In the genomic region with DNA sequence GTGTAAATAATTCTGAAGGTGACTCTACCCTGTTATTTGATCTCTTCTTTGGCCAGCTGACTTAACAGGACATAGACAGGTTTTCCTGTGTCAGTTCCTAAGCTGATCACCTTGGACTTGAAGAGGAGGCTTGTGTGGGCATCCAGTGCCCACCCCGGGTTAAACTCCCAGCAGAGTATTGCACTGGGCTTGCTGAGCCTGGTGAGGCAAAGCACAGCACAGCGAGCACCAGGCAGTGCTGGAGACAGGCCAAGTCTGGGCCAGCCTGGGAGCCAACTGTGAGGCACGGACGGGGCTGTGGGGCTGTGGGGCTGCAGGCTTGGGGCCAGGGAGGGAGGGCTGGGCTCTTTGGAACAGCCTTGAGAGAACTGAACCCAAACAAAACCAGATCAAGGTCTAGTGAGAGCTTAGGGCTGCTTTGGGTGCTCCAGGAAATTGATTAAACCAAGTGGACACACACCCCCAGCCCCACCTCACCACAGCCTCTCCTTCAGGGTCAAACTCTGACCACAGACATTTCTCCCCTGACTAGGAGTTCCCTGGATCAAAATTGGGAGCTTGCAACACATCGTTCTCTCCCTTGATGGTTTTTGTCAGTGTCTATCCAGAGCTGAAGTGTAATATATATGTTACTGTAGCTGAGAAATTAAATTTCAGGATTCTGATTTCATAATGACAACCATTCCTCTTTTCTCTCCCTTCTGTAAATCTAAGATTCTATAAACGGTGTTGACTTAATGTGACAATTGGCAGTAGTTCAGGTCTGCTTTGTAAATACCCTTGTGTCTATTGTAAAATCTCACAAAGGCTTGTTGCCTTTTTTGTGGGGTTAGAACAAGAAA, we compare ENCODE assay signal across 10 cellular contexts. TPM values are rescaled to one million over a fixed set of nuclear protein-coding genes. Genes with fewer than 3 reads are reported as not detected.
DNase-seq lines count a peak whose midpoint lies in the region; ATAC-seq lines count a peak whose summit lies in the region.
"Had no signal": no experiment of that assay in that cellular context is flagged by ENCODE, and none has a peak within 500 bp of the region (broad histone marks: within the 10 kb centered on the region; RNA-seq: fewer than 3 reads in every experiment).

No MANE protein-coding gene starts in this region.

- DNase-seq in M059J (ENCODE audit: low read depth) (peak; percentile 27), SJCRH30 (peak; percentile 67 to 74), head of caudate nucleus (peak; percentile 70 to 95 (median 87)), foreskin melanocyte (no peak), T-helper 17 cell (no peak), GM19238 (ENCODE audit: insufficient read length, low spot score) (no peak)
- DNase-seq: activated CD8-positive, alpha-beta memory T cell treated with anti-CD3 and anti-CD28 coated beads, Interleukin-2, amount 10 ng/mL, durations not matched to agents 7 days and 5 days; stimulated activated CD4-positive, alpha-beta T cell treated with anti-CD3 and anti-CD28 coated beads, Interleukin-4, amount 100 ng/mL, for 4 hours had no signal

- H3K36me3 ChIP-seq in SJCRH30, result no peaks in the 10 kb centered on the region
- H3K36me3 ChIP-seq in skeletal muscle tissue (ENCODE audit: control insufficient read depth in 3 of 3, insufficient read depth in 3 of 3, low read length in 3 of 3), result no peaks in the 10 kb centered on the region

- no peaks in the 10 kb centered on the region for H3K9me3 ChIP-seq in SJCRH30 (replicated peaks)
- no peaks in the 10 kb centered on the region for H3K9me3 ChIP-seq in skeletal muscle tissue (ENCODE audit: control insufficient read depth in 3 of 3, low read length in 3 of 3)
- H3K9me3 ChIP-seq in T-helper 17 cell (ENCODE audit: control insufficient read depth, low read length, poor library complexity, severe bottlenecking), result no peaks in the 10 kb centered on the region

- H3K9ac ChIP-seq in skeletal muscle tissue (ENCODE audit: low read depth in 1 of 3, low read length in 3 of 3), result peak overlapping the region in 2 of 3 donors; percentile 35 to 51

- no peak overlapping the region for H3K27ac Mint-ChIP-seq in T-helper 17 cell
- H3K27ac Mint-ChIP-seq: activated CD8-positive, alpha-beta memory T cell treated with anti-CD3 and anti-CD28 coated beads, Interleukin-2, amount 10 ng/mL, durations not matched to agents 7 days and 5 days; memory B cell had no signal

- H3K4me1 ChIP-seq in SJCRH30 (peaks cover 3% of the 10 kb centered on the region; the same call in 1 of the 2 replicates), skeletal muscle tissue (ENCODE audit: control insufficient read depth in 3 of 3, insufficient read depth in 3 of 3, low read length in 3 of 3) (peaks cover 17 to 20% (median 18%) of the 10 kb centered on the region in 3 donors)

- H3K27me3 ChIP-seq in SJCRH30 (no peaks in the 10 kb centered on the region), skeletal muscle tissue (ENCODE audit: control insufficient read depth in 3 of 3, insufficient read depth in 3 of 3, low read length in 3 of 3) (no peaks in the 10 kb centered on the region)

- no peak overlapping the region for H3K4me3 ChIP-seq in SJCRH30
- no peak overlapping the region for H3K4me3 ChIP-seq in skeletal muscle tissue (ENCODE audit: low read length in 3 of 3)

- H3K27ac ChIP-seq in SJCRH30 (no peak overlapping the region), skeletal muscle tissue (ENCODE audit: low read depth, low read length) (no peak overlapping the region)

- peaks cover 6% of the 10 kb centered on the region for H3K4me1 Mint-ChIP-seq in T-helper 17 cell
- H3K4me1 Mint-ChIP-seq: memory B cell had no signal

- no peak overlapping the region for H3K4me3 Mint-ChIP-seq in T-helper 17 cell
- H3K4me3 Mint-ChIP-seq: activated CD8-positive, alpha-beta memory T cell treated with anti-CD3 and anti-CD28 coated beads, Interleukin-2, amount 10 ng/mL, durations not matched to agents 7 days and 5 days; memory B cell had no signal

- ATAC-seq in T-helper 17 cell, result no peak
- ATAC-seq: activated CD8-positive, alpha-beta memory T cell treated with anti-CD3 and anti-CD28 coated beads, Interleukin-2, amount 10 ng/mL, durations not matched to agents 7 days and 5 days had no signal

- intact Hi-C loops in head of caudate nucleus (cut with DNase I), result loop anchor here (5.0 kb wide), 2 partner anchors 38 to 188 kb away; partner anchors contain the start of gene KANSL1

- no peaks in the 10 kb centered on the region for H3K27me3 Mint-ChIP-seq in T-helper 17 cell
- H3K27me3 Mint-ChIP-seq: activated CD8-positive, alpha-beta memory T cell treated with anti-CD3 and anti-CD28 coated beads, Interleukin-2, amount 10 ng/mL, durations not matched to agents 7 days and 5 days had no signal

- no peaks in the 10 kb centered on the region for H3K36me3 Mint-ChIP-seq in T-helper 17 cell (ENCODE audit: low read depth)
- H3K36me3 Mint-ChIP-seq: activated CD8-positive, alpha-beta memory T cell treated with anti-CD3 and anti-CD28 coated beads, Interleukin-2, amount 10 ng/mL, durations not matched to agents 7 days and 5 days; memory B cell had no signal

RNA-seq across cellular contexts. Expression of gene STH, which starts 5.1 kb away (rescaled TPM):
- total RNA-seq in M059J (2014; rRNA removed; shearing (Covaris generic)), result not detected in 2 replicates
- 0.43 TPM in 1 of 2 replicates, not detected in the other for total RNA-seq in SJCRH30 (2014; rRNA removed; shearing (Covaris generic))
- not detected for total RNA-seq in skeletal muscle tissue
- total RNA-seq in T-helper 17 cell, result not detected
- total RNA-seq: activated CD8-positive, alpha-beta memory T cell treated with anti-CD3 and anti-CD28 coated beads, Interleukin-2, amount 10 ng/mL, durations not matched to agents 7 days and 5 days had no signal

Comparison
In these comparisons a context has a peak if more than half of its experiments do, and no peak if none do; other contexts are left out.
1. DNase-seq: peak in M059J (single experiment), SJCRH30 (2 of 2) and head of caudate nucleus (42 of 42); none in foreskin melanocyte (single experiment), T-helper 17 cell (0 of 3) and GM19238 (single experiment).